9 cellular contexts compared by ENCODE assay signal in the genomic region with DNA sequence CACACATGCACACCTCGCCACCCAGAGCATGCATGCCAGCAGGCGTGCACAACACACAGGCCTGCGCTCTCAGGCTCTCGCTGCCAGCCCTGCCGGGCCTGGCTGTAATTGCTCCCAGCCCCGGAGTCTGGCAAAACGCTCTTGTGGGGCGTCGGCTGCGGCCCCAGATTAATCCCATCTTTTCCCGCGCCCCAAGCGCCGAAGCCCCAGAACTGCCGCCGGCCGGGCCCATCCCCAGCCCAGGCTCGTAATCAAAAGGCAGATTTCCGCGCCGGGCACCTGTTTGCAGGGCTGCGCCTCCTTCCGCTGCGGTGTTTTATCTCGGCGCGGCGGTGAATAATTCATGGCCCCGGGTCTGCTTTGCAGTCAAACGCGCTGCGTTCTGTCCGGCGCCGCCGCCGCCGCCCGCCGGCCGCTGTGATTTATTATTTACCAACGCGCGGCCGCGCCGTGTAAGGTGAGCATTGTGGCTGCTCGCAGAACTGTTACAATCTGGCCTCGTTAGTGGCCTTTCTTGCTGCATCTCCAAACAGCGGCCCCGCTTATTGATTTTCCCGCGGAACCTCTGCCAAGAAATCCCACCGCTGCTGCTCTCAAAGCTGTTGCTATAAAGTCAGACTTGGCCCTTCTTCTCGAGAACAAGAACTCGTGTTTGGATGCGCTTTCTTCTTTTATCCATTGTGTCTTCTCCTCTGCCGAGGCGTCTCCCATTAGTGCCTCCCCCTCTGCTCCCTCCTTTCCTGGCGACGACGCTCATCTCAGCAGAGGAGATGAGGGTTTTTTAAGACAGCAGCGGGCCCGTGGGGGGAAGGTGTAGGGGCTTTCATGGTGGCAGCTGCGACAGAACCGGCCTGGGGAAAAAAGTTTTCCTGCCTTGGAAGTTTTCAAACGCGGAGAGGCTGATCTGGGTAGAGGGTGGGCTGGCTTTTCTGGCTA.
DNase-seq lines count a peak whose midpoint lies in the region; TF ChIP-seq lines count a peak whose summit lies in the region.
"Had no signal": no experiment of that assay in that cellular context is flagged by ENCODE, and none has a peak within 500 bp of the region (broad histone marks: within the 10 kb centered on the region; RNA-seq: fewer than 3 reads in every experiment).

No MANE protein-coding gene starts in this region.

- H4K91ac ChIP-seq in trophoblast cell (ENCODE audit: low read depth, low read length), result no peak overlapping the region

- no peak overlapping the region for H2BK12ac ChIP-seq in trophoblast cell (ENCODE audit: low read length)

- H3K9ac ChIP-seq in trophoblast cell (ENCODE audit: low read length), result no peak overlapping the region

- H3K27ac ChIP-seq in trophoblast cell (ENCODE audit: low read depth, low read length) (no peak overlapping the region), prostate gland (no peak overlapping the region)

- no peak overlapping the region for H4K8ac ChIP-seq in trophoblast cell (ENCODE audit: low read depth, low read length)

- H3K4ac ChIP-seq in trophoblast cell (ENCODE audit: low read depth, low read length), result no peak overlapping the region

- no CpG with 5 or more reads among the region's 68 CpGs for WGBS in trophoblast cell (ENCODE audit: extremely low coverage, insufficient coverage, insufficient read length)
- 6% methylated on average over 61 of the region's 68 CpGs for WGBS in prostate gland

- H3K4me3 ChIP-seq in trophoblast cell (ENCODE audit: low read depth, low read length) (no peak overlapping the region), prostate gland (no peak overlapping the region)
- H3K4me3 ChIP-seq: GM12878 had no signal

- H3K27me3 ChIP-seq in trophoblast cell (ENCODE audit: insufficient read depth, low read length), result peaks cover 22% of the 10 kb centered on the region
- H3K27me3 ChIP-seq in prostate gland (replicated peaks; ENCODE audit: insufficient read depth), result no peaks in the 10 kb centered on the region

- H3K14ac ChIP-seq in trophoblast cell (ENCODE audit: low read length), result no peak overlapping the region

- H3K79me2 ChIP-seq in trophoblast cell (ENCODE audit: control insufficient read depth, insufficient read depth, low read length, poor library complexity), result no peaks in the 10 kb centered on the region

- no peaks in the 10 kb centered on the region for H3K4me1 ChIP-seq in trophoblast cell (ENCODE audit: control insufficient read depth in 1 of 2, insufficient read depth in 2 of 2, low read length in 2 of 2)
- H3K4me1 ChIP-seq in prostate gland (replicated peaks), result no peaks in the 10 kb centered on the region

- TF ChIP-seq POLR2A in prostate gland (IDR thresholded peaks at IDR 0.05), result no peak

- DNase-seq in GM03348 (ENCODE audit: low spot score) (peak; percentile 36), NCI-H524 (lab: John Stamatoyannopoulos, UW) (peak; percentile 44 to 72), fibroblast of peridontal ligament (ENCODE audit: extremely low read depth) (peak; percentile 27), trophoblast cell (no peak), NOMO-1 treated with DMSO at 0.1 percent for 48 hours (lab: John Stamatoyannopoulos, UW; ENCODE audit: unreplicated experiment) (no peak), midbrain (lab: John Stamatoyannopoulos, UW) (no peak), prostate gland (ENCODE audit: low spot score) (no peak)
- DNase-seq in activated T-cell treated with anti-CD3 and anti-CD28 coated beads, Interleukin-2, amount 50 U/mL, for 48 hours, result no peak

- H3K9me3 ChIP-seq in trophoblast cell (ENCODE audit: insufficient read depth, low read depth, low read length) (peaks cover 6% of the 10 kb centered on the region), prostate gland (no peaks in the 10 kb centered on the region)

- H3K4me2 ChIP-seq in trophoblast cell (ENCODE audit: low read length), result peak overlapping the region; percentile 54

- intact Hi-C loops in prostate gland (cut with DNase I), result no loop called here

- no peaks in the 10 kb centered on the region for H3K79me1 ChIP-seq in trophoblast cell (ENCODE audit: low read length)

- H3K18ac ChIP-seq in trophoblast cell (ENCODE audit: low read length), result no peak overlapping the region

- H2AFZ ChIP-seq in trophoblast cell (ENCODE audit: insufficient read depth, low read length, poor library complexity), result no peak overlapping the region

- H3K23ac ChIP-seq in trophoblast cell (ENCODE audit: low read length), result no peak overlapping the region

- no peak overlapping the region for H2AK5ac ChIP-seq in trophoblast cell (ENCODE audit: low read length)

- H3K36me3 ChIP-seq in trophoblast cell (ENCODE audit: control insufficient read depth in 1 of 2, insufficient read depth in 2 of 2, low read length in 2 of 2) (no peaks in the 10 kb centered on the region), prostate gland (no peaks in the 10 kb centered on the region)

- TF ChIP-seq CTCF in prostate gland (IDR thresholded peaks at IDR 0.05), result no peak

- H2BK5ac ChIP-seq in trophoblast cell (ENCODE audit: low read depth, low read length, poor library complexity), result no peak overlapping the region

- H2BK120ac ChIP-seq in trophoblast cell (ENCODE audit: insufficient read depth, low read length, poor library complexity), result no peak overlapping the region

- H4K12ac ChIP-seq in trophoblast cell (ENCODE audit: low read depth, low read length), result no peak overlapping the region

Comparison
In these comparisons a context has a peak if more than half of its experiments do, and no peak if none do; other contexts are left out.
1. DNase-seq: peak in GM03348 (single experiment), NCI-H524 (2 of 2) and fibroblast of peridontal ligament (single experiment); none in trophoblast cell (0 of 2), NOMO-1 treated with DMSO at 0.1 percent for 48 hours (single experiment), activated T-cell treated with anti-CD3 and anti-CD28 coated beads, Interleukin-2, amount 50 U/mL, for 48 hours (0 of 2), midbrain (single experiment) and prostate gland (single experiment).